ENCODE assay signal across 8 cellular contexts in genomic region chr14:96363751-96364336, GRCh38. TPM values are rescaled to one million over a fixed set of nuclear protein-coding genes. Genes with fewer than 3 reads are reported as not detected.
A peak's percentile ranks its signal among the peaks of the same experiment; 100 is the strongest.
DNase-seq lines count a peak whose midpoint lies in the region; ATAC-seq and TF ChIP-seq lines count a peak whose summit lies in the region.

No MANE protein-coding gene starts in this region.

- peak overlapping the region; percentile 89 for H3K27ac Mint-ChIP-seq in activated CD4-positive, alpha-beta T cell treated with anti-CD3 and anti-CD28 coated beads, Interleukin-2, amount 10 ng/mL, durations not matched to agents 7 days and 5 days

- POLR2A ChIA-PET in activated CD4-positive, alpha-beta T cell treated with anti-CD3 and anti-CD28 coated beads, Interleukin-2, amount 10 ng/mL, durations not matched to agents 7 days and 5 days (lab: Charles Lee): no interaction called here

- CTCF ChIA-PET in activated CD4-positive, alpha-beta T cell treated with anti-CD3 and anti-CD28 coated beads, Interleukin-2, amount 10 ng/mL, durations not matched to agents 7 days and 5 days (lab: Charles Lee): interaction anchor here (1.0 kb wide), 1 partner anchor 18 kb away, joined by 3 read pairs; no protein-coding TSS in a partner anchor

- H3K4me1 ChIP-seq in muscle layer of colon (ENCODE audit: insufficient read depth, low read length): peaks cover 30% of the 10 kb centered on the region

- no peak for TF ChIP-seq POLR2A in erythroblast (IDR thresholded peaks at IDR 0.05; ENCODE audit: low read length)

- peak overlapping the region; percentile 70 for H3K9ac ChIP-seq in muscle layer of colon (ENCODE audit: low read length)

- H3K27ac ChIP-seq in muscle layer of colon (ENCODE audit: low read depth, low read length): peak overlapping the region; percentile 98

- H3K4me3 ChIP-seq in muscle layer of colon (ENCODE audit: low read depth in 1 of 2, low read length in 2 of 2): peak overlapping the region; percentile 93 to 94

- H3K4me1 Mint-ChIP-seq in activated CD4-positive, alpha-beta T cell treated with anti-CD3 and anti-CD28 coated beads, Interleukin-2, amount 10 ng/mL, durations not matched to agents 7 days and 5 days: peaks cover 45% of the 10 kb centered on the region

- H3K9me3 Mint-ChIP-seq in activated CD4-positive, alpha-beta T cell treated with anti-CD3 and anti-CD28 coated beads, Interleukin-2, amount 10 ng/mL, durations not matched to agents 7 days and 5 days: no peaks in the 10 kb centered on the region

- DNase-seq in DMS 273 (lab: John Stamatoyannopoulos, UW; ENCODE audit: unreplicated experiment) (peak; percentile 76), DMS 273 treated with DMSO at 0.1 percent for 48 hours (lab: John Stamatoyannopoulos, UW) (no peak), NCI-H2107 (lab: John Stamatoyannopoulos, UW) (peak; percentile 20), erythroblast (lab: John Stamatoyannopoulos, UW) (peak; percentile 78 to 80)
- peak; percentile 50 for DNase-seq in activated CD4-positive, alpha-beta T cell treated with anti-CD3 and anti-CD28 coated beads, Interleukin-2, amount 10 ng/mL, durations not matched to agents 7 days and 5 days
- peak; percentile 44 for DNase-seq in stimulated activated naive CD8-positive, alpha-beta T cell treated with anti-CD3 and anti-CD28 coated beads, Interleukin-15, Interleukin-2, amounts not matched to agents 100 U/mL and 50 U/mL, for 24 hours

- H3K9me3 ChIP-seq in muscle layer of colon (ENCODE audit: low read length): no peaks in the 10 kb centered on the region

- peak; percentile 22 for ATAC-seq in HG02610 (IDR thresholded peaks at IDR 0.05; ENCODE audit: unreplicated experiment)
- no peak for ATAC-seq in stimulated activated naive CD8-positive, alpha-beta T cell treated with anti-CD3 and anti-CD28 coated beads, Interleukin-15, Interleukin-2, amounts not matched to agents 100 U/mL and 50 U/mL, for 24 hours

- H3K4me3 Mint-ChIP-seq in activated CD4-positive, alpha-beta T cell treated with anti-CD3 and anti-CD28 coated beads, Interleukin-2, amount 10 ng/mL, durations not matched to agents 7 days and 5 days: peak overlapping the region; percentile 79

- no peaks in the 10 kb centered on the region for H3K36me3 ChIP-seq in muscle layer of colon (ENCODE audit: insufficient read depth, low read length)

- H3K27me3 ChIP-seq in muscle layer of colon (ENCODE audit: control insufficient read depth in 1 of 2, insufficient read depth in 2 of 2, low read length in 2 of 2): no peaks in the 10 kb centered on the region

- peaks cover 9% of the 10 kb centered on the region for H3K36me3 Mint-ChIP-seq in activated CD4-positive, alpha-beta T cell treated with anti-CD3 and anti-CD28 coated beads, Interleukin-2, amount 10 ng/mL, durations not matched to agents 7 days and 5 days (ENCODE audit: low read depth)

- no peaks in the 10 kb centered on the region for H3K27me3 Mint-ChIP-seq in activated CD4-positive, alpha-beta T cell treated with anti-CD3 and anti-CD28 coated beads, Interleukin-2, amount 10 ng/mL, durations not matched to agents 7 days and 5 days

RNA-seq across cellular contexts. Expression of gene GSKIP, which starts 0.5 kb away (rescaled TPM):
- 10 to 100 TPM; 17.3 to 23.9 TPM for total RNA-seq in activated CD4-positive, alpha-beta T cell treated with anti-CD3 and anti-CD28 coated beads, Interleukin-2, amount 10 ng/mL, durations not matched to agents 7 days and 5 days

RNA-seq across cellular contexts. Expression of gene ATG2B, which starts 0.7 kb away (rescaled TPM):
- 10 to 100 TPM; 17.2 to 18.9 TPM for total RNA-seq in activated CD4-positive, alpha-beta T cell treated with anti-CD3 and anti-CD28 coated beads, Interleukin-2, amount 10 ng/mL, durations not matched to agents 7 days and 5 days

RNA-seq across cellular contexts. Expression of gene AK7, which starts 28.1 kb away (rescaled TPM):
- total RNA-seq in activated CD4-positive, alpha-beta T cell treated with anti-CD3 and anti-CD28 coated beads, Interleukin-2, amount 10 ng/mL, durations not matched to agents 7 days and 5 days: under 1 TPM; 0.56 to 0.74 TPM
